Comparison of ENCODE assay signal across 10 cellular contexts in genomic region chr12:1122803-1123202, GRCh38.
DNase-seq lines count a peak whose midpoint lies in the region; ATAC-seq and TF ChIP-seq lines count a peak whose summit lies in the region.
"Had no signal": no experiment of that assay in that cellular context is flagged by ENCODE, and none has a peak within 500 bp of the region (broad histone marks: within the 10 kb centered on the region; RNA-seq: fewer than 3 reads in every experiment).

No MANE protein-coding gene starts in this region.

- CTCF ChIA-PET in CD8-positive, alpha-beta memory T cell (lab: Charles Lee), result interaction anchor here (0.6 to 1.1 kb wide), 3 partner anchors 461 to 483 kb away, joined by 3 read pairs; no protein-coding TSS in a partner anchor

- no peak overlapping the region for H3K9ac ChIP-seq in KMS-11

- no peak for TF ChIP-seq EP300 in gastroesophageal sphincter (IDR thresholded peaks at IDR 0.05)

- peak overlapping the region in 4 of 7 donors; percentile 1 to 59 (median 27) for H3K4me3 Mint-ChIP-seq in CD8-positive, alpha-beta memory T cell

- H3K4me2 ChIP-seq in KMS-11, result 0 out of 2 replicates have a peak overlapping the region, but pooled peaks have one; percentile 2

- H3K36me3 Mint-ChIP-seq in CD8-positive, alpha-beta memory T cell, result peaks cover 0 to 6% (median 2%) of the 10 kb centered on the region in 3 donors

- no peak overlapping the region for H3K27ac ChIP-seq in CD8-positive, alpha-beta memory T cell (ENCODE audit: low read depth, low read length)
- H3K27ac ChIP-seq in KMS-11 (no peak overlapping the region), gastroesophageal sphincter (no peak overlapping the region), prostate gland (no peak overlapping the region)

- H3K4me1 Mint-ChIP-seq in CD8-positive, alpha-beta memory T cell, result peaks cover 20 to 41% (median 23%) of the 10 kb centered on the region in 3 donors

- no peaks in the 10 kb centered on the region for H3K27me3 ChIP-seq in CD8-positive, alpha-beta memory T cell (ENCODE audit: insufficient read depth, low read length, poor library complexity, severe bottlenecking)
- no peaks in the 10 kb centered on the region for H3K27me3 ChIP-seq in KMS-11 (ENCODE audit: insufficient read depth, low read depth)
- H3K27me3 ChIP-seq in gastroesophageal sphincter, result no peaks in the 10 kb centered on the region
- H3K27me3 ChIP-seq in prostate gland (replicated peaks; ENCODE audit: insufficient read depth), result no peaks in the 10 kb centered on the region

- H4K20me1 ChIP-seq in KMS-11 (ENCODE audit: insufficient read depth), result no peaks in the 10 kb centered on the region

- ATAC-seq in gastroesophageal sphincter (no peak), GM21447 (IDR thresholded peaks at IDR 0.05; ENCODE audit: unreplicated experiment) (no peak)

- no peaks in the 10 kb centered on the region for H3K27me3 Mint-ChIP-seq in CD8-positive, alpha-beta memory T cell

- no peaks in the 10 kb centered on the region for H3K36me3 ChIP-seq in CD8-positive, alpha-beta memory T cell (ENCODE audit: insufficient read depth, low read length)
- H3K36me3 ChIP-seq in KMS-11 (ENCODE audit: insufficient read depth) (no peaks in the 10 kb centered on the region), gastroesophageal sphincter (peaks cover 0 to 4% of the 10 kb centered on the region in 2 donors), prostate gland (no peaks in the 10 kb centered on the region)

- H3K9me3 Mint-ChIP-seq in CD8-positive, alpha-beta memory T cell, result no peaks in the 10 kb centered on the region

- POLR2A ChIA-PET in CD8-positive, alpha-beta memory T cell (lab: Charles Lee), result no interaction called here

- TF ChIP-seq CTCF in KMS-11 (conservative IDR thresholded peaks at IDR 0.05; ENCODE audit: low read depth, low read length) (no peak), gastroesophageal sphincter (IDR thresholded peaks at IDR 0.05) (no peak), prostate gland (IDR thresholded peaks at IDR 0.05) (no peak)

- no peaks in the 10 kb centered on the region; the same call in 1 of the 2 replicates for H3K79me2 ChIP-seq in KMS-11 (ENCODE audit: insufficient read depth, low read depth)

- WGBS in gastroesophageal sphincter (ENCODE audit: low coverage in 1 of 2), 2 donors, result 76 to 90% methylated on average over 2 of the region's 3 CpGs
- 78% methylated on average over 3 of the region's 3 CpGs for WGBS in prostate gland

- TF ChIP-seq POLR2A in gastroesophageal sphincter (IDR thresholded peaks at IDR 0.05) (no peak), prostate gland (IDR thresholded peaks at IDR 0.05) (no peak)

- no peak overlapping the region for H2AFZ ChIP-seq in KMS-11 (ENCODE audit: low read depth)

- H3K4me3 ChIP-seq in CD8-positive, alpha-beta memory T cell (ENCODE audit: low read length), result no peak overlapping the region
- no peak overlapping the region for H3K4me3 ChIP-seq in KMS-11 (IDR thresholded peaks at IDR 0.05; ENCODE audit: insufficient read depth, low read depth, low read length)
- H3K4me3 ChIP-seq in gastroesophageal sphincter, result no peak overlapping the region
- H3K4me3 ChIP-seq in prostate gland, result no peak overlapping the region

- DNase-seq in CD8-positive, alpha-beta memory T cell, result peak; percentile 30 to 67 (median 64)
- peak; percentile 9 to 11 for DNase-seq in activated CD4-positive, alpha-beta T cell treated with anti-CD3 and anti-CD28 coated beads, Interleukin-2, amount 50 U/mL, for 4 hours
- DNase-seq in left kidney (ENCODE audit: low read depth, low spot score) (peak; percentile 20), NCI-H510A (lab: John Stamatoyannopoulos, UW) (no peak), prostate gland (ENCODE audit: low spot score) (no peak)
- DNase-seq: activated CD4-positive, CD25-positive, alpha-beta regulatory T cell treated with anti-CD3 and anti-CD28 coated beads, Interleukin-2, amount 50 U/mL, for 72 hours; foreskin fibroblast had no signal

- no peaks in the 10 kb centered on the region for H3K9me3 ChIP-seq in CD8-positive, alpha-beta memory T cell (ENCODE audit: low read length)
- H3K9me3 ChIP-seq in gastroesophageal sphincter (no peaks in the 10 kb centered on the region), prostate gland (no peaks in the 10 kb centered on the region)

- intact Hi-C loops in prostate gland (cut with DNase I), result loop anchor here (10.0 kb wide), 1 partner anchor 152 kb away; no protein-coding TSS in a partner anchor

- H3K4me1 ChIP-seq in CD8-positive, alpha-beta memory T cell (ENCODE audit: insufficient read depth, low read length), result peaks cover 14% of the 10 kb centered on the region
- H3K4me1 ChIP-seq in KMS-11 (ENCODE audit: low read depth, poor library complexity, severe bottlenecking) (peaks cover 88% of the 10 kb centered on the region), gastroesophageal sphincter (no peaks in the 10 kb centered on the region), prostate gland (replicated peaks) (no peaks in the 10 kb centered on the region)

- peak overlapping the region; percentile 24 to 89 (median 78) for H3K27ac Mint-ChIP-seq in CD8-positive, alpha-beta memory T cell

Comparison
In these comparisons a context has a peak if more than half of its experiments do, and no peak if none do; other contexts are left out.
1. DNase-seq: peak in CD8-positive, alpha-beta memory T cell (5 of 5), activated CD4-positive, alpha-beta T cell treated with anti-CD3 and anti-CD28 coated beads, Interleukin-2, amount 50 U/mL, for 4 hours (2 of 2) and left kidney (single experiment); none in NCI-H510A (single experiment) and prostate gland (single experiment).